In the genomic region with DNA sequence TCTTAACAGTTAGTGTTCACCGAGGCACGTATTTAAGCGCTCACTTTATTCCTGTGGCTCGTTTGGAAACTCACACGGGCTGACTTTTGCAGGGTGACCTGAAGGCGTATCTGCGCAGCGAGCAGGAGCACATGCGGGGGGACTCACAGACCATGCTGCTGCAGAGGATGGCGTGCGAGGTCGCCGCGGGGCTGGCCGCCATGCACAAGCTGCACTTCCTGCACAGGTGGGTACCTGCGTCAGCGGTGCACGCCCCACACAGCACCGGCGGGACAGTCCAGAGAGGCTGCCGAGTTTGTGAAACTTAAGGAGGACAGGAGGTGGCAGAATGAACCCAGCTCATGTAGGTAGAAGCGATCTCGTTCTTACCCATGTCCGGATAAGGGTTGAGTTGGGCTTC, we compare ENCODE assay signal across 29 cellular contexts. TPM values are rescaled to one million over a fixed set of nuclear protein-coding genes. Genes with fewer than 3 reads are reported as not detected.
"Had no signal": no experiment of that assay in that cellular context is flagged by ENCODE, and none has a peak within 500 bp of the region (broad histone marks: within the 10 kb centered on the region; RNA-seq: fewer than 3 reads in every experiment).

No MANE protein-coding gene starts in this region.

- H3K27me3 ChIP-seq: adrenal gland had no signal

- H3K4me3 ChIP-seq: adrenal gland had no signal

- H3K27me3 Mint-ChIP-seq: activated CD4-positive, alpha-beta T cell treated with anti-CD3 and anti-CD28 coated beads for 36 hours; activated CD8-positive, alpha-beta T cell treated with anti-CD3 and anti-CD28 coated beads for 36 hours; activated naive CD8-positive, alpha-beta T cell treated with anti-CD3 and anti-CD28 coated beads, Interleukin-2, amount 10 ng/mL, durations not matched to agents 7 days and 5 days; T-helper 17 cell had no signal

- H3K4me3 Mint-ChIP-seq: activated CD4-positive, alpha-beta T cell treated with anti-CD3 and anti-CD28 coated beads for 36 hours; activated CD8-positive, alpha-beta T cell treated with anti-CD3 and anti-CD28 coated beads for 36 hours; activated naive CD8-positive, alpha-beta T cell treated with anti-CD3 and anti-CD28 coated beads, Interleukin-2, amount 10 ng/mL, durations not matched to agents 7 days and 5 days; activated T-cell treated with anti-CD3 and anti-CD28 coated beads, Interleukin-2, amount 50 U/mL, for 72 hours; T-helper 17 cell had no signal

- ATAC-seq: activated CD4-positive, alpha-beta T cell treated with anti-CD3 and anti-CD28 coated beads for 36 hours; activated CD8-positive, alpha-beta T cell treated with anti-CD3 and anti-CD28 coated beads for 36 hours; activated T-cell treated with anti-CD3 and anti-CD28 coated beads, Interleukin-2, amount 50 U/mL, for 72 hours; T-helper 17 cell had no signal

- H3K9me3 Mint-ChIP-seq: activated CD8-positive, alpha-beta T cell treated with anti-CD3 and anti-CD28 coated beads for 36 hours; activated naive CD8-positive, alpha-beta T cell treated with anti-CD3 and anti-CD28 coated beads, Interleukin-2, amount 10 ng/mL, durations not matched to agents 7 days and 5 days; activated T-cell treated with anti-CD3 and anti-CD28 coated beads, Interleukin-2, amount 50 U/mL, for 72 hours; activated T-helper 2 cell treated with anti-CD3 and anti-CD28 coated beads, Interferon-gamma antibody, Interleukin-2, Interleukin-4, amounts not matched to agents 10 μg/mL and 5 μg/mL and 100 μg/mL, durations not matched to agents 14 hours and 24 hours and 36 hours had no signal

- H3K9me3 ChIP-seq: adrenal gland had no signal

- H3K27ac Mint-ChIP-seq: activated CD4-positive, alpha-beta T cell treated with anti-CD3 and anti-CD28 coated beads for 36 hours; activated CD8-positive, alpha-beta T cell treated with anti-CD3 and anti-CD28 coated beads for 36 hours; activated naive CD8-positive, alpha-beta T cell treated with anti-CD3 and anti-CD28 coated beads, Interleukin-2, amount 10 ng/mL, durations not matched to agents 7 days and 5 days; activated T-cell treated with anti-CD3 and anti-CD28 coated beads, Interleukin-2, amount 50 U/mL, for 72 hours; activated T-helper 2 cell treated with anti-CD3 and anti-CD28 coated beads, Interferon-gamma antibody, Interleukin-2, Interleukin-4, amounts not matched to agents 10 μg/mL and 5 μg/mL and 100 μg/mL, durations not matched to agents 14 hours and 24 hours and 36 hours; T-helper 17 cell had no signal

- FAIRE-seq: bronchial epithelial cell, TTC549 had no signal

- H3K27ac ChIP-seq: adrenal gland had no signal

- DNase-seq: activated CD4-positive, alpha-beta T cell treated with anti-CD3 and anti-CD28 coated beads for 36 hours; activated CD4-positive, alpha-beta T cell treated with anti-CD3 and anti-CD28 coated beads, Interleukin-2, amount 50 U/mL, for 1 hour; activated CD8-positive, alpha-beta memory T cell treated with anti-CD3 and anti-CD28 coated beads, Interleukin-2, amount 50 U/mL, for 4 hours; activated CD8-positive, alpha-beta T cell treated with anti-CD3 and anti-CD28 coated beads for 36 hours; activated gamma-delta T cell treated with Interleukin-2 at 50 U/mL for 16 hours; activated naive CD4-positive, alpha-beta T cell treated with anti-CD3 and anti-CD28 coated beads, Interleukin-2, amount 50 U/mL, for 16 hours; activated naive CD8-positive, alpha-beta T cell treated with anti-CD3 and anti-CD28 coated beads, Interleukin-2, amount 10 ng/mL, durations not matched to agents 7 days and 5 days; activated T-cell treated with anti-CD3 and anti-CD28 coated beads, Interleukin-2, amount 50 U/mL, for 72 hours; adrenal gland; aorta; central memory CD4-positive, alpha-beta T cell; KG1; NCI-H1048; NCI-H1417; NCI-H1694; NCI-H2029; NCI-H2107; NCI-H345; NCI-H510A; NCI-H526 treated with DMSO at 0.1 percent for 48 hours; NCI-H82; SIG-M5; T-helper 17 cell; T-helper 9 cell had no signal

- H3K36me3 Mint-ChIP-seq: activated naive CD8-positive, alpha-beta T cell treated with anti-CD3 and anti-CD28 coated beads, Interleukin-2, amount 10 ng/mL, durations not matched to agents 7 days and 5 days had no signal

RNA-seq across cellular contexts. Expression of a gene that starts 39.8 kb away (rescaled TPM):
- total RNA-seq: activated naive CD8-positive, alpha-beta T cell treated with anti-CD3 and anti-CD28 coated beads, Interleukin-2, amount 10 ng/mL, durations not matched to agents 7 days and 5 days; aorta; LHCN-M2; M059J; T-helper 17 cell had no signal
